In genomic region chr15:25790003-25790660, GRCh38 we compare ENCODE assay signal across 8 cellular contexts.
A peak's percentile ranks its signal among the peaks of the same experiment; 100 is the strongest.
DNase-seq lines count a peak whose midpoint lies in the region; TF ChIP-seq lines count a peak whose summit lies in the region.

No MANE protein-coding gene starts in this region.

- H3K4me1 Mint-ChIP-seq in nephron progenitor cell: peaks cover 13% of the 10 kb centered on the region

- no peak overlapping the region for H3K27ac Mint-ChIP-seq in nephron progenitor cell

- no peaks in the 10 kb centered on the region for H3K27me3 Mint-ChIP-seq in nephron progenitor cell (ENCODE audit: low read depth, poor library complexity)

- no peaks in the 10 kb centered on the region for H3K9me3 Mint-ChIP-seq in nephron progenitor cell

- H3K27ac ChIP-seq in skin epidermis: peak overlapping the region in 15 of 21 experiments; percentile 11 to 81 (median 62)

- no peaks in the 10 kb centered on the region for H3K36me3 Mint-ChIP-seq in nephron progenitor cell (ENCODE audit: low read depth)

- H3K4me3 ChIP-seq in skin epidermis: no peak overlapping the region

- no peak overlapping the region for H3K4me3 Mint-ChIP-seq in nephron progenitor cell

- DNase-seq in EH (ENCODE audit: low read depth) (peak; percentile 92), fibroblast of the conjunctiva (ENCODE audit: low read depth) (peak; percentile 81), NCI-H748 (lab: John Stamatoyannopoulos, UW; ENCODE audit: unreplicated experiment) (no peak), NCI-H345 treated with DMSO at 0.1 percent for 48 hours (lab: John Stamatoyannopoulos, UW; ENCODE audit: unreplicated experiment) (no peak), GOT3 (lab: John Stamatoyannopoulos, UW) (no peak), nephron progenitor cell (no peak)
- peak; percentile 40 to 42 for DNase-seq in activated CD4-positive, alpha-beta T cell treated with anti-CD3 and anti-CD28 coated beads for 4 hours

- no peak for TF ChIP-seq CTCF in nephron progenitor cell (IDR thresholded peaks at IDR 0.05)

Comparison
In these comparisons a context has a peak if more than half of its experiments do, and no peak if none do; other contexts are left out.
1. DNase-seq: peak in EH (single experiment), activated CD4-positive, alpha-beta T cell treated with anti-CD3 and anti-CD28 coated beads for 4 hours (2 of 2) and fibroblast of the conjunctiva (single experiment); none in NCI-H748 (single experiment), NCI-H345 treated with DMSO at 0.1 percent for 48 hours (single experiment), GOT3 (single experiment) and nephron progenitor cell (single experiment).